ENCODE assay signal across 1 cellular context in genomic region chr17:31572341-31572740, GRCh38.
TF ChIP-seq lines count a peak whose summit lies in the region.

No MANE protein-coding gene starts in this region.

TF ChIP-seq in HepG2, 621 proteins besides CTCF, POLR2A, EP300 and RAD21 (continued from another document):
- no peak for TF ChIP-seq TFDP1 (CRISPR knock-in tag; IDR thresholded peaks at IDR 0.05; ENCODE audit: borderline replicate concordance)
